In the genomic region with DNA sequence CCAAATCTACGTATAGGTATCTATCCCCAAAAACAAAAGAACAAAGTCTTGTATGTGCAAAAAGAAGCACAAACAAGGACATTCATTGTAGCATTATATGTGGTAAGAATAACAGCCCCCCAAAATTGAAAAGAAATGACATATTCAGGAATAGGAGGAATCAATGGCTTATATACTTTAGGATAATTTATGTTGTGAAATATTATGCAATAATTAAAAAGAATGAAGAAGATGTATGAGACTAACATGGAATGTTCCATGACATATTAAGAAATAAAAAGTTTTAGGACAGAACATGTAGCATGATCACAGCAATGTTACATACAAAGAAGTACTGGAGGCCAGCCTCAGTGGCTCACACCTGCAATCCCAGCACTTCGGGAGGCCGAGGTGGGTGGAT, we compare ENCODE assay signal across 38 cellular contexts. TPM values are rescaled to one million over a fixed set of nuclear protein-coding genes. Genes with fewer than 3 reads are reported as not detected.
"Had no signal": no experiment of that assay in that cellular context is flagged by ENCODE, and none has a peak within 500 bp of the region (broad histone marks: within the 10 kb centered on the region; RNA-seq: fewer than 3 reads in every experiment).

No MANE protein-coding gene starts in this region.

- H3K36me3 ChIP-seq: MG63 had no signal

- H3K4me3 ChIP-seq: MG63 had no signal

- DNase-seq: Karpas-422, Kasumi-1, MG63, MM.1S, MV-4-11, NCI-H1048, NCI-H1092, NCI-H1092 treated with DMSO at 0.1 percent for 48 hours, NCI-H1105, NCI-H1105 treated with DMSO at 0.1 percent for 48 hours, NCI-H1417, NCI-H1417 treated with DMSO at 0.1 percent for 48 hours, NCI-H1436, NCI-H1436 treated with DMSO at 0.1 percent for 48 hours, NCI-H146, NCI-H1694, NCI-H1694 treated with DMSO at 0.1 percent for 48 hours, NCI-H187, NCI-H187 treated with DMSO at 0.1 percent for 48 hours, NCI-H1930, NCI-H2029, NCI-H2029 treated with DMSO at 0.1 percent for 48 hours, NCI-H2081, NCI-H2081 treated with DMSO at 0.1 percent for 48 hours, NCI-H2107, NCI-H2171, NCI-H2171 treated with DMSO at 0.1 percent for 48 hours, NCI-H2227 treated with DMSO at 0.1 percent for 48 hours, NCI-H226, NCI-H345, NCI-H446, NCI-H446 treated with DMSO at 0.1 percent for 48 hours, NCI-H510A, NCI-H510A treated with DMSO at 0.1 percent for 48 hours, NCI-H524, NCI-H524 treated with DMSO at 0.1 percent for 48 hours had no signal

- H3K9me3 ChIP-seq: MG63 had no signal

- H3K27me3 ChIP-seq: MG63 had no signal

RNA-seq across cellular contexts. Expression of a gene that starts 9.1 kb away (rescaled TPM):
- total RNA-seq: LHCN-M2, MCF 10A had no signal
